ENCODE assay signal across 10 cellular contexts in the genomic region with DNA sequence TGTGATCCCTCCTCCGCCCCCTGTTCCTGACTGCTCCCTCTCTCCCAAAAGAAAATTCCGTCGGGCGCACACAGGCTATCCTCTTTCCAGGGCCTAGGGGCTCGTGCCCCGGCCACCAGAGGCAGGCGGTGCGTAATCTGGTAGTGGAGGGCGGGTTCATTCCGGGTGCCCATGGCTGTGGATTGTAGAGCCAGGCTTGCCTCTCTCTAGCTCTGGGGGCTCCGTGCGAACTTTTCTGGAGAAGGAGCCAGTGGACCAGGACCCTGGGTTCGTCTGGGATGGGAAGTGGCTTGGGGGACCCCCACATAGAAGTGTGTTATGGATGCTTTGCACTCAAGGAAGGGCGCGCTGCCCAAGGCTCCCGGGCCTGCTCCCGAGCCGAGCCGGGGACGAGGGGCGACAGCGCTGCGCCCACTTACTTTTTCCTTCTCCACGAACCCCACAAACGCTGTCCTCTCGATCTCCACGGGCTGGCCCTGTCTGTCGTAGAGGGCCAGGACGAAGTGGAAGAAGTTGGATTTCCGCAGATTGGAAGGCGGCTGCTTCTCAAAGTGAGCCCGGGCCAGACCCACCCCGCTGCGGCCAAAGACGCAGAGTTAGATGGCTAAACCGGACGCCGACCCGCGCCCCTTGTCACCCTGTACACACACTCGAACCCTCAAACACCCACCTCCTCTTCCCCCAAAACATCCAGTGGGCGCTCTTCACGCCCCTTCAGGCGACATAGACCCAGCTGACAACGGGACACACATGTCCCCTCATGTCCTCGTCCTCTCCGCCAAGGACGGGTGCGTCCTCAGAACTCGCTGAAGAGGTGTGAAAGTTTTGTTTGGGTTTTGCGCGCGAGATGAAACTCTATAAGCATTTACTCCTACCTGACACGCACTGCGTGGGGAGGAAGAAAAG. TPM values are rescaled to one million over a fixed set of nuclear protein-coding genes. Genes with fewer than 3 reads are reported as not detected.
A peak's percentile ranks its signal among the peaks of the same experiment; 100 is the strongest.
DNase-seq lines count a peak whose midpoint lies in the region; ATAC-seq and TF ChIP-seq lines count a peak whose summit lies in the region.
"Had no signal": no experiment of that assay in that cellular context is flagged by ENCODE, and none has a peak within 500 bp of the region (broad histone marks: within the 10 kb centered on the region; RNA-seq: fewer than 3 reads in every experiment).

No MANE protein-coding gene starts in this region.

- no peak for TF ChIP-seq EP300 in sigmoid colon (IDR thresholded peaks at IDR 0.05)

- H3K79me2 ChIP-seq in DND-41 (ENCODE audit: insufficient read depth, low read length) = peaks cover 47% of the 10 kb centered on the region
- H3K79me2 ChIP-seq in OCI-LY7 (ENCODE audit: insufficient read depth, low read depth, low read length) = peaks cover 58% of the 10 kb centered on the region

- H2AFZ ChIP-seq in DND-41 (ENCODE audit: low read depth, low read length) (no peak overlapping the region), OCI-LY7 (ENCODE audit: low read length) (no peak overlapping the region)

- intact Hi-C loops in OCI-LY7 (cut with micrococcal nuclease; ENCODE audit: unreplicated experiment) = no loop called here
- intact Hi-C loops in sigmoid colon (cut with DNase I) = no loop called here

- TF ChIP-seq CTCF in DND-41 (IDR thresholded peaks at IDR 0.05; ENCODE audit: borderline replicate concordance, extremely low read depth, low read length, poor library complexity, severe bottlenecking) (no peak), OCI-LY7 (conservative IDR thresholded peaks at IDR 0.05; ENCODE audit: low read length) (no peak), fibroblast of pulmonary artery (IDR thresholded peaks at IDR 0.05; ENCODE audit: low read length, missing control alignments) (no peak), sigmoid colon (IDR thresholded peaks at IDR 0.05) (no peak)

- no peak for DNase-seq in DND-41
- DNase-seq in OCI-LY7 (ENCODE audit: low spot score) = peak; percentile 15
- DNase-seq in fibroblast of pulmonary artery (ENCODE audit: low read depth) = no peak
- DNase-seq in sigmoid colon = no peak
- DNase-seq in dermis blood vessel endothelial cell = no peak
- no peak for DNase-seq in SHP77 (lab: John Stamatoyannopoulos, UW)
- DNase-seq in activated CD4-positive, CD25-positive, alpha-beta regulatory T cell (lab: John Stamatoyannopoulos, UW) = no peak
- no peak for DNase-seq in NCI-H2107 treated with DMSO at 0.1 percent for 48 hours (lab: John Stamatoyannopoulos, UW; ENCODE audit: unreplicated experiment)
- DNase-seq: immature natural killer cell, NCI-H69 had no signal

- no peaks in the 10 kb centered on the region for H3K9me3 ChIP-seq in DND-41 (ENCODE audit: insufficient read depth, low read length, severe bottlenecking)
- no peaks in the 10 kb centered on the region for H3K9me3 ChIP-seq in OCI-LY7 (ENCODE audit: low read length)
- H3K9me3 ChIP-seq in sigmoid colon = no peaks in the 10 kb centered on the region

- no peaks in the 10 kb centered on the region for H3K9me2 ChIP-seq in OCI-LY7 (ENCODE audit: insufficient read depth, low read length)

- peak overlapping the region; percentile 95 for H3K27ac ChIP-seq in DND-41 (ENCODE audit: low read length)
- no peak overlapping the region for H3K27ac ChIP-seq in OCI-LY7 (ENCODE audit: low read depth, low read length, poor library complexity, severe bottlenecking)
- peak overlapping the region; percentile 69 to 81 (median 77) for H3K27ac ChIP-seq in sigmoid colon

- peak overlapping the region; percentile 79 for H3K4me2 ChIP-seq in DND-41 (ENCODE audit: insufficient read depth, low read length)
- peak overlapping the region; percentile 98 for H3K4me2 ChIP-seq in OCI-LY7 (ENCODE audit: low read length)

- CTCF ChIA-PET in OCI-LY7 (lab: Charles Lee; ENCODE audit: unreplicated experiment) = interaction anchor here (0.6 kb wide), 1 partner anchor 34 kb away, joined by 3 read pairs; no protein-coding TSS in a partner anchor

- H3K9ac ChIP-seq in DND-41 (ENCODE audit: low read depth, low read length) = peak overlapping the region; percentile 83; the same call in 1 of the 2 replicates

- H3K4me1 ChIP-seq in DND-41 (ENCODE audit: insufficient read depth, low read length) = peaks cover 78% of the 10 kb centered on the region
- peaks cover 62% of the 10 kb centered on the region for H3K4me1 ChIP-seq in OCI-LY7 (ENCODE audit: insufficient read depth, low read length, poor library complexity, severe bottlenecking)
- peaks cover 0 to 41% (median 33%) of the 10 kb centered on the region in 4 donors for H3K4me1 ChIP-seq in sigmoid colon

- H3K27me3 ChIP-seq in DND-41 (ENCODE audit: insufficient read depth, low read length, poor library complexity) = no peaks in the 10 kb centered on the region
- peaks cover 41 to 67% (median 54%) of the 10 kb centered on the region in 3 donors for H3K27me3 ChIP-seq in sigmoid colon

- no peak for ATAC-seq in DND-41 (ENCODE audit: insufficient read depth, low read depth)

- H4K20me1 ChIP-seq in DND-41 (ENCODE audit: insufficient read depth, low read length) (no peaks in the 10 kb centered on the region), OCI-LY7 (ENCODE audit: insufficient read depth, low read length) (no peaks in the 10 kb centered on the region)

- H3K4me3 ChIP-seq in DND-41 (ENCODE audit: low read depth in 1 of 2, low read length in 2 of 2) = peak overlapping the region in 1 of 2 experiments; percentile 87; a peak in 2 of 4 replicates
- H3K4me3 ChIP-seq in OCI-LY7 (ENCODE audit: low read depth, low read length, poor library complexity, severe bottlenecking) = peak overlapping the region; percentile 94
- H3K4me3 ChIP-seq in fibroblast of pulmonary artery (replicated peaks; ENCODE audit: low read depth, low read length) = peak overlapping the region; percentile 72
- H3K4me3 ChIP-seq in sigmoid colon = peak overlapping the region; percentile 29 to 59 (median 52)

- TF ChIP-seq POLR2A in sigmoid colon (IDR thresholded peaks at IDR 0.05) = no peak

- POLR2A ChIA-PET in OCI-LY7 (lab: Charles Lee) = no interaction called here

- no TSS peak for BruUV-seq in OCI-LY7 (replicated peaks; lab: Mats Ljungman, UMichigan)

- H3K36me3 ChIP-seq in DND-41 (ENCODE audit: insufficient read depth, low read length) (peaks cover 11% of the 10 kb centered on the region; the same call in 1 of the 2 replicates), OCI-LY7 (ENCODE audit: insufficient read depth, low read length) (peaks cover 29% of the 10 kb centered on the region), sigmoid colon (no peaks in the 10 kb centered on the region)

- 28 to 33% methylated on average over 55 of the region's 55 CpGs for WGBS in sigmoid colon, 2 donors

RNA-seq across cellular contexts. Expression of a gene that starts 2.9 kb away (rescaled TPM):
- 20.3 and 26.3 TPM in 2 replicates for total RNA-seq in OCI-LY7 (2014; rRNA removed; shearing (Covaris generic))
- total RNA-seq in OCI-LY7 (2022) (43.1 and 47.1 TPM in 2 replicates), sigmoid colon (10 to 100 TPM; 11.9 to 30.5 (median 25.9) TPM), dermis blood vessel endothelial cell (3.6 and 4.4 TPM in 2 replicates)
- polyA plus RNA-seq in sigmoid colon = 1 to 10 TPM in 2 of 3 donors, under 1 TPM in 1; 0.46 to 6.0 (median 4.5) TPM
- polyA plus RNA-seq: immature natural killer cell had no signal
